ENCODE assay signal across 14 cellular contexts in the genomic region with DNA sequence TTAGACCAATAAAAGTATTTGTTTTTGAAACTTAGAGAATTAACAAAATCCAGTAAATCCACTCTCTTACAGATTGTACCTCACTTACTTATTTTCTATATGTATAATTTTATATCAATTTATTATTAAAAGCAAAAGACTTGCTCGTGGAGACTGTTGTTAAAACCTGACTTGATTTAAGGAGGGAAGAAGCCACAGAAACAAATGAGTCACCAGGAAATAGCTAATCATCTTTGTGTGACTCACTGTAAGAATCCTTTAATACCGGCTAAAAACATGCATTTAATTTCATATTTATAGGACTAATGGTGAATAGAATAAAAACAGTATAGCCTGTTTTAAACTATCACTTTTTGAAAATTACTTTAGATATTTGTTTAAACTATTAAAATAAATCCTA. TPM values are rescaled to one million over a fixed set of nuclear protein-coding genes. Genes with fewer than 3 reads are reported as not detected.
DNase-seq lines count a peak whose midpoint lies in the region; ATAC-seq, FAIRE-seq and TF ChIP-seq lines count a peak whose summit lies in the region.
"Had no signal": no experiment of that assay in that cellular context is flagged by ENCODE, and none has a peak within 500 bp of the region (broad histone marks: within the 10 kb centered on the region; RNA-seq: fewer than 3 reads in every experiment).

No MANE protein-coding gene starts in this region.

- H3K9me3 Mint-ChIP-seq in astrocyte (ENCODE audit: unreplicated experiment) (no peaks in the 10 kb centered on the region), chondrocyte (ENCODE audit: low read depth) (peaks cover 8% of the 10 kb centered on the region)

- H3K4me1 ChIP-seq in astrocyte (ENCODE audit: insufficient read depth, low read length) (peaks cover 4% of the 10 kb centered on the region), kidney (ENCODE audit: control insufficient read depth in 1 of 2, insufficient read depth in 1 of 2, low read depth in 1 of 2, low read length in 2 of 2) (no peaks in the 10 kb centered on the region)

- TF ChIP-seq CTCF in NB4 (IDR thresholded peaks at IDR 0.05; ENCODE audit: low read depth, low read length), result no peak
- TF ChIP-seq CTCF in astrocyte (IDR thresholded peaks at IDR 0.05; ENCODE audit: insufficient read depth, low read depth, low read length), result no peak
- TF ChIP-seq CTCF in kidney (IDR thresholded peaks at IDR 0.05; ENCODE audit: borderline replicate concordance, extremely low read depth, insufficient read depth), result no peak
- TF ChIP-seq CTCF in chondrocyte (IDR thresholded peaks at IDR 0.05), result no peak

- no peak for TF ChIP-seq POLR2A in NB4 (IDR thresholded peaks at IDR 0.05; ENCODE audit: extremely low read depth, insufficient read length)

- H3K27ac Mint-ChIP-seq in astrocyte (ENCODE audit: unreplicated experiment), result no peak overlapping the region
- H3K27ac Mint-ChIP-seq in chondrocyte (ENCODE audit: unreplicated experiment), result no peak overlapping the region

- no peak for ATAC-seq in HG02642 (IDR thresholded peaks at IDR 0.05; ENCODE audit: poor library complexity, unreplicated experiment)
- ATAC-seq in GM21786 (IDR thresholded peaks at IDR 0.05; ENCODE audit: unreplicated experiment), result no peak

- intact Hi-C loops in kidney (cut with DNase I), result no loop called here

- H3K4me3 Mint-ChIP-seq in astrocyte (ENCODE audit: unreplicated experiment) (no peak overlapping the region), chondrocyte (ENCODE audit: unreplicated experiment) (no peak overlapping the region)

- H4K20me1 ChIP-seq in astrocyte (ENCODE audit: insufficient read depth, low read length), result no peaks in the 10 kb centered on the region

- no peaks in the 10 kb centered on the region for H3K4me1 Mint-ChIP-seq in astrocyte (ENCODE audit: low read depth, unreplicated experiment)
- peaks cover 3% of the 10 kb centered on the region for H3K4me1 Mint-ChIP-seq in chondrocyte (ENCODE audit: low read depth)

- H3K36me3 Mint-ChIP-seq in astrocyte (ENCODE audit: low read depth, unreplicated experiment) (no peaks in the 10 kb centered on the region), chondrocyte (ENCODE audit: low read depth) (no peaks in the 10 kb centered on the region)

- no peaks in the 10 kb centered on the region for H3K36me3 ChIP-seq in astrocyte (ENCODE audit: insufficient read depth, low read length)
- no peaks in the 10 kb centered on the region for H3K36me3 ChIP-seq in kidney (ENCODE audit: control insufficient read depth in 1 of 2, insufficient read depth in 2 of 2, low read length in 2 of 2)
- H3K36me3 ChIP-seq: cardiac muscle cell, neutrophil had no signal

- H2AFZ ChIP-seq in astrocyte (ENCODE audit: low read depth, low read length), result no peak overlapping the region

- no peaks in the 10 kb centered on the region for H3K79me2 ChIP-seq in astrocyte (ENCODE audit: insufficient read depth, low read length)

- H3K27me3 Mint-ChIP-seq in astrocyte (ENCODE audit: low read depth, unreplicated experiment), result no peaks in the 10 kb centered on the region
- H3K27me3 Mint-ChIP-seq in chondrocyte (ENCODE audit: low read depth), result no peaks in the 10 kb centered on the region

- DNase-seq in AG20443 (ENCODE audit: low spot score), result peak; percentile 34
- DNase-seq in NB4 (ENCODE audit: low read depth), result peak; percentile 3
- DNase-seq in astrocyte (ENCODE audit: low read depth), result peak; percentile 50
- DNase-seq in kidney, result no peak
- DNase-seq in middle frontal gyrus (ENCODE audit: extremely low spot score, low spot score), result no peak
- no peak for DNase-seq in chondrocyte (ENCODE audit: low spot score)
- DNase-seq: NCI-H2227 treated with DMSO at 0.1 percent for 48 hours had no signal

- H3K27ac ChIP-seq in astrocyte (ENCODE audit: low read depth, low read length) (peak overlapping the region; percentile 38), kidney (ENCODE audit: low read depth in 2 of 2, low read length in 2 of 2) (no peak overlapping the region)
- H3K27ac ChIP-seq: C4-2B, cardiac muscle cell, neutrophil had no signal

- H3K4me2 ChIP-seq in astrocyte (ENCODE audit: low read length), result no peak overlapping the region

- no peak overlapping the region for H3K4me3 ChIP-seq in NB4 (ENCODE audit: low read depth, low read length)
- no peak overlapping the region for H3K4me3 ChIP-seq in astrocyte (ENCODE audit: insufficient read depth, low read depth, low read length)
- no peak overlapping the region for H3K4me3 ChIP-seq in kidney (ENCODE audit: low read length in 2 of 2)
- H3K4me3 ChIP-seq: cardiac muscle cell had no signal

- H3K9me3 ChIP-seq in astrocyte (ENCODE audit: insufficient read depth, low read depth, low read length) (no peaks in the 10 kb centered on the region), kidney (ENCODE audit: control insufficient read depth in 1 of 2, low read length in 2 of 2) (no peaks in the 10 kb centered on the region)
- H3K9me3 ChIP-seq: neutrophil had no signal

- FAIRE-seq in astrocyte (lab: Jason Lieb, UNC), result peak; percentile 69
- peak; percentile 81 for FAIRE-seq in kidney (lab: Jason Lieb, UNC)

- H3K9ac ChIP-seq in astrocyte (ENCODE audit: low read length) (no peak overlapping the region), kidney (ENCODE audit: low read length in 2 of 2) (no peak overlapping the region)

- H3K27me3 ChIP-seq in astrocyte (ENCODE audit: insufficient read depth, low read length), result no peaks in the 10 kb centered on the region
- H3K27me3 ChIP-seq: cardiac muscle cell, neutrophil had no signal

RNA-seq across cellular contexts. Expression of a gene that starts 29.9 kb away (rescaled TPM):
- not detected in 2 replicates for total RNA-seq in astrocyte
- not detected for total RNA-seq in kidney
- polyA plus RNA-seq in kidney (ENCODE audit: insufficient read depth, low read depth, low replicate concordance), result not detected
- not detected in 3 replicates for total RNA-seq in chondrocyte
- total RNA-seq: cardiac muscle cell, glomerular endothelial cell, liver had no signal
- polyA plus RNA-seq: cardiac muscle cell, liver had no signal

Comparison
In these comparisons a context has a peak if more than half of its experiments do, and no peak if none do; other contexts are left out.
1. DNase-seq: peak in AG20443 (single experiment), NB4 (single experiment) and astrocyte (single experiment); none in kidney (single experiment), middle frontal gyrus (single experiment) and chondrocyte (single experiment).